Comparison of ENCODE assay signal across 8 cellular contexts in the genomic region with DNA sequence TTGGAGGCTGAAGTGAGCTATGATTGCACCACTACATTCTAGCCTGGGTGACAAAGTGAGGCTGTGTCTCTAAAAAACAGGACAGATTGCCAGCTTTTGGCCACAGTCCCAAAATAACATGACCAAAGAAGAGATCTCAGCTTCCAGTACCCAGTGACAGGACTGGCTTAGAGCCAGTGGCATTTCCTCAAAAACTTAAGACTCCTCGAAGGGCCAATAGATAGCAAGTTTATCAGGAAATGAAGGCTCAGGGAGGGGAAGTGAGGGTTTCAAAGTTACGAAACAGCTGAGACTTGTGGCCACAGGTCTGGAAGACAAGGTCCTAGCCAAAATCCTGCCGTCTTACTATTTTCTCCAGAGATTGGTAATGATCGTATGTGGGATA. TPM values are rescaled to one million over a fixed set of nuclear protein-coding genes. Genes with fewer than 3 reads are reported as not detected.
DNase-seq lines count a peak whose midpoint lies in the region; ATAC-seq, FAIRE-seq and TF ChIP-seq lines count a peak whose summit lies in the region.

No MANE protein-coding gene starts in this region.

- intact Hi-C loops in left lung (cut with DNase I) = no loop called here

- H3K4me3 ChIP-seq in GM12865 (ENCODE audit: low read depth, low read length) (no peak overlapping the region), brain microvascular endothelial cell (ENCODE audit: low read depth, low read length) (no peak overlapping the region), left lung (no peak overlapping the region)

- peaks cover 12% of the 10 kb centered on the region for H3K36me3 ChIP-seq in brain microvascular endothelial cell (replicated peaks)
- H3K36me3 ChIP-seq in left lung = peaks cover 0 to 4% of the 10 kb centered on the region in 2 donors

- in situ Hi-C loops in brain microvascular endothelial cell (cut with HindIII; ENCODE audit: low pct_ligation_motif_present, low sequenced_read_pairs) = no loop called here

- FAIRE-seq in urothelium cell line (lab: Jason Lieb, UNC) = no peak

- peak; percentile 35 for DNase-seq in GM12865 (ENCODE audit: low read depth)
- peak; percentile 55 for DNase-seq in NCI-H2171 treated with DMSO at 0.1 percent for 48 hours (lab: John Stamatoyannopoulos, UW)
- DNase-seq in brain microvascular endothelial cell = peak; percentile 71
- peak in 1 of 2 donors; percentile 75 for DNase-seq in left lung
- DNase-seq in urothelium cell line (ENCODE audit: low spot score) = peak; percentile 18
- no peak for DNase-seq in cerebellar cortex (ENCODE audit: low spot score)
- DNase-seq in stimulated activated CD4-positive, alpha-beta T cell treated with anti-CD3 and anti-CD28 coated beads, Interleukin-2, amount 100 ng/mL, for 24 hours = no peak

- H3K9me3 ChIP-seq in left lung = no peaks in the 10 kb centered on the region

- H3K27me3 ChIP-seq in brain microvascular endothelial cell (replicated peaks) (no peaks in the 10 kb centered on the region), left lung (no peaks in the 10 kb centered on the region)

- H3K4me1 ChIP-seq in left lung = peaks cover 16 to 48% of the 10 kb centered on the region in 2 donors

- TF ChIP-seq CTCF in GM12865 (IDR thresholded peaks at IDR 0.05; ENCODE audit: insufficient read depth, low read depth, low read length, missing control alignments) = no peak
- TF ChIP-seq CTCF in brain microvascular endothelial cell (IDR thresholded peaks at IDR 0.05; ENCODE audit: low read depth, low read length, missing control alignments) = no peak
- no peak for TF ChIP-seq CTCF in left lung (IDR thresholded peaks at IDR 0.05)

- peak; percentile 61 for ATAC-seq in left lung
- ATAC-seq in GM18909 (IDR thresholded peaks at IDR 0.05; ENCODE audit: poor library complexity, unreplicated experiment) = no peak

- no peak overlapping the region for H3K27ac ChIP-seq in brain microvascular endothelial cell
- peak overlapping the region; percentile 50 to 77 for H3K27ac ChIP-seq in left lung

RNA-seq across cellular contexts. Expression of gene TMEM39B, which starts 6.3 kb away (rescaled TPM):
- 10 to 100 TPM; 16.5 to 22.6 TPM for total RNA-seq in left lung

RNA-seq across cellular contexts. Expression of gene KPNA6, which starts 41.4 kb away (rescaled TPM):
- total RNA-seq in left lung = 10 to 100 TPM; 70.2 to 73.2 TPM

RNA-seq across cellular contexts. Expression of gene KHDRBS1, which starts 52.8 kb away (rescaled TPM):
- total RNA-seq in left lung = 10 to 100 TPM; 87.2 to 95.7 TPM

Comparison
In these comparisons a context has a peak if more than half of its experiments do, and no peak if none do; other contexts are left out.
1. DNase-seq: peak in GM12865 (single experiment), NCI-H2171 treated with DMSO at 0.1 percent for 48 hours (single experiment), brain microvascular endothelial cell (single experiment) and urothelium cell line (single experiment); none in cerebellar cortex (single experiment) and stimulated activated CD4-positive, alpha-beta T cell treated with anti-CD3 and anti-CD28 coated beads, Interleukin-2, amount 100 ng/mL, for 24 hours (0 of 2).